10 cellular contexts compared by ENCODE assay signal in genomic region chr12:84910549-84911241, GRCh38. TPM values are rescaled to one million over a fixed set of nuclear protein-coding genes. Genes with fewer than 3 reads are reported as not detected.
DNase-seq lines count a peak whose midpoint lies in the region; ATAC-seq and TF ChIP-seq lines count a peak whose summit lies in the region.
"Had no signal": no experiment of that assay in that cellular context is flagged by ENCODE, and none has a peak within 500 bp of the region (broad histone marks: within the 10 kb centered on the region; RNA-seq: fewer than 3 reads in every experiment).

No MANE protein-coding gene starts in this region.

- POLR2A ChIA-PET in PC-9 (lab: Charles Lee; ENCODE audit: unreplicated experiment) = interaction anchor here (0.6 kb wide), 1 partner anchor 1881 kb away, joined by 3 read pairs; no protein-coding TSS in a partner anchor

- no peak for ATAC-seq in GM23338
- ATAC-seq in GM19395 (IDR thresholded peaks at IDR 0.05; ENCODE audit: unreplicated experiment) = no peak
- ATAC-seq: K562 had no signal

- peaks cover 11% of the 10 kb centered on the region for H3K27me3 Mint-ChIP-seq in GM23338 (ENCODE audit: insufficient read depth, low read depth, poor library complexity)
- peaks cover 63% of the 10 kb centered on the region for H3K27me3 Mint-ChIP-seq in progenitor cell of endocrine pancreas

- intact Hi-C loops in PC-9 (cut with micrococcal nuclease; ENCODE audit: unreplicated experiment) = no loop called here

- H3K27ac Mint-ChIP-seq in GM23338 = peak overlapping the region; percentile 82
- no peak overlapping the region for H3K27ac Mint-ChIP-seq in progenitor cell of endocrine pancreas

- peaks cover 12% of the 10 kb centered on the region for H3K4me1 Mint-ChIP-seq in GM23338
- H3K4me1 Mint-ChIP-seq in progenitor cell of endocrine pancreas (ENCODE audit: low read depth) = peaks cover 10% of the 10 kb centered on the region

- no peaks in the 10 kb centered on the region for H3K9me3 ChIP-seq in PC-9 (ENCODE audit: insufficient read depth, low read depth)
- H3K9me3 ChIP-seq: neutrophil had no signal

- peaks cover 12% of the 10 kb centered on the region for H3K4me1 ChIP-seq in GM23338 (ENCODE audit: insufficient read depth)
- no peaks in the 10 kb centered on the region for H3K4me1 ChIP-seq in PC-9 (replicated peaks; ENCODE audit: insufficient read depth)

- DNase-seq in GM23338 (ENCODE audit: low spot score) (peak; percentile 23), PC-9 (peak in 1 of 2 experiments; percentile 8), epithelial cell of esophagus (ENCODE audit: low read depth) (peak; percentile 43), progenitor cell of endocrine pancreas (ENCODE audit: low spot score, unreplicated experiment) (no peak), NCI-H1092 treated with DMSO at 0.1 percent for 48 hours (lab: John Stamatoyannopoulos, UW) (no peak), NCI-H345 (lab: John Stamatoyannopoulos, UW) (no peak)
- DNase-seq in activated CD8-positive, alpha-beta memory T cell treated with anti-CD3 and anti-CD28 coated beads for 24 hours = no peak

- H2AFZ ChIP-seq in GM23338 (no peak overlapping the region), PC-9 (peak overlapping the region; percentile 92)

- peak overlapping the region; percentile 89 for H3K4me3 ChIP-seq in GM23338
- H3K4me3 ChIP-seq in PC-9 = peak overlapping the region; percentile 75
- H3K4me3 ChIP-seq in epithelial cell of esophagus (ENCODE audit: low read length) = peak overlapping the region; percentile 87
- H3K4me3 ChIP-seq: K562 had no signal

- H3K36me3 Mint-ChIP-seq in GM23338 (ENCODE audit: low read depth) (no peaks in the 10 kb centered on the region), progenitor cell of endocrine pancreas (ENCODE audit: insufficient read depth) (no peaks in the 10 kb centered on the region)

- H4K20me1 ChIP-seq in GM23338 (replicated peaks; ENCODE audit: insufficient read depth) = peaks cover 30% of the 10 kb centered on the region
- no peaks in the 10 kb centered on the region for H4K20me1 ChIP-seq in PC-9 (ENCODE audit: insufficient read depth)

- CTCF ChIA-PET in PC-9 (lab: Charles Lee) = no interaction called here

- H3K9me2 ChIP-seq in GM23338 (ENCODE audit: insufficient read depth) = no peaks in the 10 kb centered on the region
- H3K9me2 ChIP-seq in PC-9 (ENCODE audit: insufficient read depth) = no peaks in the 10 kb centered on the region

- BruUV-seq in PC-9 (replicated peaks; lab: Mats Ljungman, UMichigan) = no TSS peak

- H3F3A ChIP-seq in GM23338 (replicated peaks; ENCODE audit: low read depth) = peaks cover 5% of the 10 kb centered on the region; the same call in 1 of the 2 replicates
- H3F3A ChIP-seq in PC-9 (ENCODE audit: insufficient read depth, low read depth) = no peaks in the 10 kb centered on the region

- H3K4me2 ChIP-seq in GM23338 = peak overlapping the region; percentile 82
- peak overlapping the region; percentile 86 for H3K4me2 ChIP-seq in PC-9

- no peaks in the 10 kb centered on the region for H3K36me3 ChIP-seq in GM23338 (ENCODE audit: insufficient read depth)
- H3K36me3 ChIP-seq in PC-9 (ENCODE audit: low read depth) = no peaks in the 10 kb centered on the region
- H3K36me3 ChIP-seq: neutrophil had no signal

- peak overlapping the region; percentile 97 for H3K4me3 Mint-ChIP-seq in GM23338
- peak overlapping the region; percentile 73 for H3K4me3 Mint-ChIP-seq in progenitor cell of endocrine pancreas (ENCODE audit: low read depth)

- peaks cover 12% of the 10 kb centered on the region; the same call in 1 of the 2 replicates for H3K27me3 ChIP-seq in GM23338 (ENCODE audit: insufficient read depth)
- H3K27me3 ChIP-seq in PC-9 (ENCODE audit: insufficient read depth, low read depth) = no peaks in the 10 kb centered on the region

- peaks cover 53% of the 10 kb centered on the region for H3K79me2 ChIP-seq in GM23338 (replicated peaks; ENCODE audit: insufficient read depth)
- no peaks in the 10 kb centered on the region for H3K79me2 ChIP-seq in PC-9 (ENCODE audit: low read depth)

- H3K9me3 Mint-ChIP-seq in GM23338 (no peaks in the 10 kb centered on the region; the same call in 2 of the 3 replicates), progenitor cell of endocrine pancreas (ENCODE audit: low read depth) (no peaks in the 10 kb centered on the region)

- TF ChIP-seq CTCF in GM23338 (conservative IDR thresholded peaks at IDR 0.05; ENCODE audit: low read depth in 2 of 2) (no peak), PC-9 (conservative IDR thresholded peaks at IDR 0.05) (no peak), epithelial cell of esophagus (IDR thresholded peaks at IDR 0.05; ENCODE audit: insufficient read depth, low read depth, low read length, missing control alignments) (no peak), progenitor cell of endocrine pancreas (IDR thresholded peaks at IDR 0.05; ENCODE audit: unreplicated experiment) (no peak)

- H3K27ac ChIP-seq in GM23338 (ENCODE audit: low read depth) (0 out of 2 replicates have a peak overlapping the region, but pooled peaks have one; percentile 15), PC-9 (no peak overlapping the region)
- H3K27ac ChIP-seq: neutrophil had no signal

TF ChIP-seq in GM23338, 12 proteins besides CTCF, POLR2A, EP300 and RAD21 (continues in another document):
- TF ChIP-seq STAT1 (IDR thresholded peaks at IDR 0.05; ENCODE audit: unreplicated experiment) (no peak), ETS1 (IDR thresholded peaks at IDR 0.05) (no peak), REST (IDR thresholded peaks at IDR 0.05; ENCODE audit: unreplicated experiment) (no peak), JUNB (IDR thresholded peaks at IDR 0.05; ENCODE audit: unreplicated experiment) (no peak)

RNA-seq across cellular contexts. Expression of gene SLC6A15, which starts 1.9 kb away (rescaled TPM):
- 22.9 and 27.9 TPM in 2 replicates for total RNA-seq in GM23338 (2014; rRNA removed; shearing (Covaris generic))
- 11.7 and 12.1 TPM in 2 replicates for polyA plus RNA-seq in GM23338 (2016; fragmentation: Nextera tagmentation; extraction: Ambion mirVana)
- total RNA-seq in PC-9 (2021) = not detected in 2 replicates
- 0.57 and 1.1 TPM in 2 replicates for total RNA-seq in progenitor cell of endocrine pancreas
- total RNA-seq: K562 had no signal
- polyA plus RNA-seq: K562 had no signal

Comparison
In these comparisons a context has a peak if more than half of its experiments do, and no peak if none do; other contexts are left out.
1. DNase-seq: peak in GM23338 (single experiment) and epithelial cell of esophagus (single experiment); none in progenitor cell of endocrine pancreas (single experiment), NCI-H1092 treated with DMSO at 0.1 percent for 48 hours (single experiment), NCI-H345 (single experiment) and activated CD8-positive, alpha-beta memory T cell treated with anti-CD3 and anti-CD28 coated beads for 24 hours (single experiment).
2. RNA of gene SLC6A15, which starts 1.9 kb away (total RNA-seq): 22.9 to 27.9 TPM in GM23338; 0.57 to 1.1 TPM in progenitor cell of endocrine pancreas and not detected in PC-9; every median in the first group is over 10 times any median in the second.
3. Peak in every context shown above with its lines, with median percentiles within 50 percentile points of each other: H3K4me3 ChIP-seq.